In the genomic region with DNA sequence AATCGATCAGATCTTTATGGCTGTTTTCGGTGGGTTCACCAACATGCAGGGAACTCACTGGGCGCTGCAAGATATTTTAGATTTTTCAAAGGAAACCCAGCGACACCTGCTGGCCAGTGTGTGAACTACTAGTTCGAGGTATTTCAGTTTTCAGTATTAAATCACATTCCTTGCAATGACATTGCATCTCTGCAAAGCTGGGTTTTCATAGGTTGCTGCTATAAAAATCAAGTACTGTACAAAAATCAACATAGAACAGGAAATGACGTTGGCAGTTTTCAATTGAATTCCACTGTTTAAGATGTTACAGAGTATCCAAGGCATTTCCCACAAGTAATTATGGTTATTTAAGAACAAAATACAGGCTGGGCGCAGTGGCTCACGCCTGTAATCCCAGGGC, we compare ENCODE assay signal across 1 cellular context.
TF ChIP-seq lines count a peak whose summit lies in the region.

No MANE protein-coding gene starts in this region.

TF ChIP-seq in K562, 482 proteins besides CTCF, POLR2A, EP300 and RAD21 (continued from another document):
- TF ChIP-seq ZNF398 (CRISPR knock-in tag; IDR thresholded peaks at IDR 0.05) = no peak
- 0 out of 2 replicates have a peak, but pooled peaks have one; percentile 29 for TF ChIP-seq GTF2A2 (tag; IDR thresholded peaks at IDR 0.05)
- TF ChIP-seq DEAF1 (CRISPR knock-in tag; IDR thresholded peaks at IDR 0.05) = peak; percentile 65; the same call in 1 of the 2 replicates
- no peak for TF ChIP-seq HDAC2 (IDR thresholded peaks at IDR 0.05)
- no peak for TF ChIP-seq NFIX (CRISPR knock-in tag; IDR thresholded peaks at IDR 0.05; ENCODE audit: low read depth)
- TF ChIP-seq MAFG (tag; conservative IDR thresholded peaks at IDR 0.05) = peak; percentile 69
- TF ChIP-seq ZFPM2 (CRISPR knock-in tag; IDR thresholded peaks at IDR 0.05) = no peak
- no peak for TF ChIP-seq PYGO2 (tag; IDR thresholded peaks at IDR 0.05)
- TF ChIP-seq SMC3 (conservative IDR thresholded peaks at IDR 0.05; ENCODE audit: insufficient read depth, low read depth, low read length) = peak; percentile 38; the same call in 1 of the 2 replicates
- no peak for TF ChIP-seq ZNF584 (CRISPR knock-in tag; IDR thresholded peaks at IDR 0.05; ENCODE audit: low read depth)
- no peak for TF ChIP-seq TFAM (CRISPR knock-in tag; conservative IDR thresholded peaks at IDR 0.05)
- no peak for TF ChIP-seq THRB (CRISPR knock-in tag; conservative IDR thresholded peaks at IDR 0.05)
- peak; percentile 45; the same call in 1 of the 2 replicates for TF ChIP-seq KLF16 (IDR thresholded peaks at IDR 0.05)
- TF ChIP-seq ZNF609 (CRISPR knock-in tag; IDR thresholded peaks at IDR 0.05; ENCODE audit: borderline replicate concordance) = no peak
- TF ChIP-seq HDAC1 (IDR thresholded peaks at IDR 0.05) = no peak
- TF ChIP-seq NFE2 (IDR thresholded peaks at IDR 0.05; ENCODE audit: low read depth) = peak; percentile 70
- TF ChIP-seq C11orf30 (IDR thresholded peaks at IDR 0.05; ENCODE audit: low read depth) = peak; percentile 73
- TF ChIP-seq ILK (tag; IDR thresholded peaks at IDR 0.05; ENCODE audit: borderline replicate concordance, low read depth) = no peak
- TF ChIP-seq HOXB6 (CRISPR knock-in tag; IDR thresholded peaks at IDR 0.05; ENCODE audit: borderline replicate concordance) = no peak
- peak; percentile 11; the same call in 1 of the 2 replicates for TF ChIP-seq JUND (IDR thresholded peaks at IDR 0.05; ENCODE audit: borderline replicate concordance, low read depth, low read length)
- TF ChIP-seq JUND (tag; IDR thresholded peaks at IDR 0.05; ENCODE audit: borderline replicate concordance, low read depth, low read length) = no peak
- TF ChIP-seq TBL1XR1 (IDR thresholded peaks at IDR 0.05; ENCODE audit: low read length in 2 of 2) = 0 out of 4 replicates have a peak, but pooled peaks of 1 of the 2 experiments have one; percentile 30
- TF ChIP-seq TEAD4 (IDR thresholded peaks at IDR 0.05; ENCODE audit: low read length) = no peak
- no peak for TF ChIP-seq TEAD4 (CRISPR knock-in tag; IDR thresholded peaks at IDR 0.05; ENCODE audit: borderline replicate concordance)
- no peak for TF ChIP-seq ZBTB17 (CRISPR knock-in tag; IDR thresholded peaks at IDR 0.05)
- no peak for TF ChIP-seq ARNT (IDR thresholded peaks at IDR 0.05)
- no peak for TF ChIP-seq FOXA1 (IDR thresholded peaks at IDR 0.05; ENCODE audit: borderline replicate concordance)
- TF ChIP-seq ZBTB8A (IDR thresholded peaks at IDR 0.05; ENCODE audit: partially characterized antibody) = no peak
- TF ChIP-seq NONO (IDR thresholded peaks at IDR 0.05; ENCODE audit: low read depth in 2 of 2, low read length in 1 of 2) = no peak
- TF ChIP-seq PATZ1 (CRISPR knock-in tag; IDR thresholded peaks at IDR 0.05; ENCODE audit: borderline replicate concordance) = no peak
- no peak for TF ChIP-seq BCL6 (CRISPR knock-in tag; IDR thresholded peaks at IDR 0.05)
- TF ChIP-seq BCOR (IDR thresholded peaks at IDR 0.05) = no peak
- TF ChIP-seq ZKSCAN8 (CRISPR knock-in tag; IDR thresholded peaks at IDR 0.05) = no peak
- no peak for TF ChIP-seq TEAD2 (tag; IDR thresholded peaks at IDR 0.05)
- TF ChIP-seq ZNF316 (IDR thresholded peaks at IDR 0.05) = peak; percentile 69
